In genomic region chr11:61972112-61972795, GRCh38 we compare ENCODE assay signal across 8 cellular contexts. TPM values are rescaled to one million over a fixed set of nuclear protein-coding genes. Genes with fewer than 3 reads are reported as not detected.
DNase-seq lines count a peak whose midpoint lies in the region; ATAC-seq, FAIRE-seq and TF ChIP-seq lines count a peak whose summit lies in the region.

No MANE protein-coding gene starts in this region.

- H3K4me1 Mint-ChIP-seq in CD8-positive, alpha-beta memory T cell, result peaks cover 18 to 38% (median 21%) of the 10 kb centered on the region in 3 donors

- H3K27ac Mint-ChIP-seq in CD8-positive, alpha-beta memory T cell, result peak overlapping the region in 5 of 8 donors; percentile 6 to 78 (median 23)

- in situ Hi-C loops in SK-MEL-5 (cut with HindIII; ENCODE audit: low pct_unique_long_range_greater_than_20kb, low sequenced_read_pairs), result no loop called here

- peak overlapping the region in 1 of 7 donors; percentile 14 for H3K4me3 Mint-ChIP-seq in CD8-positive, alpha-beta memory T cell

- CTCF ChIA-PET in CD8-positive, alpha-beta memory T cell (lab: Charles Lee), result interaction anchor here (1.7 kb wide), 1 partner anchor 25 kb away, joined by 5 read pairs; no protein-coding TSS in a partner anchor

- intact Hi-C loops in esophagus muscularis mucosa (cut with DNase I) (no loop called here), prostate gland (cut with DNase I) (loop anchor here (5.0 kb wide), 1 partner anchor 155 kb away; the partner anchor contains the start of gene FADS1)

- no peak overlapping the region for H3K4me3 ChIP-seq in CD8-positive, alpha-beta memory T cell (ENCODE audit: low read length)
- H3K4me3 ChIP-seq in esophagus muscularis mucosa (peak overlapping the region; percentile 6 to 43 (median 20)), prostate gland (no peak overlapping the region)

- H3K27ac ChIP-seq in CD8-positive, alpha-beta memory T cell (ENCODE audit: low read depth, low read length), result peak overlapping the region; percentile 82
- H3K27ac ChIP-seq in esophagus muscularis mucosa (replicated peaks in 1 of 4) (peak overlapping the region; percentile 98 to 100 (median 99)), prostate gland (peak overlapping the region; percentile 96)

- TF ChIP-seq POLR2A in esophagus muscularis mucosa (IDR thresholded peaks at IDR 0.05; ENCODE audit: low read depth) (no peak), prostate gland (IDR thresholded peaks at IDR 0.05) (no peak)

- no peaks in the 10 kb centered on the region for H3K9me3 ChIP-seq in CD8-positive, alpha-beta memory T cell (ENCODE audit: low read length)
- H3K9me3 ChIP-seq in esophagus muscularis mucosa, result no peaks in the 10 kb centered on the region
- no peaks in the 10 kb centered on the region for H3K9me3 ChIP-seq in prostate gland

- POLR2A ChIA-PET in CD8-positive, alpha-beta memory T cell (lab: Charles Lee), result no interaction called here

- 37% methylated on average over 9 of the region's 9 CpGs for WGBS in esophagus muscularis mucosa
- WGBS in prostate gland, result 14% methylated on average over 9 of the region's 9 CpGs

- peak in 1 of 5 donors; percentile 18 for DNase-seq in CD8-positive, alpha-beta memory T cell
- DNase-seq in SK-MEL-5 (ENCODE audit: low read depth, low spot score), result peak; percentile 25
- DNase-seq in esophagus muscularis mucosa (ENCODE audit: extremely low spot score), result no peak
- DNase-seq in prostate gland (ENCODE audit: low spot score), result no peak
- no peak for DNase-seq in urothelium cell line (ENCODE audit: low spot score)
- DNase-seq in NCI-H2171 treated with DMSO at 0.1 percent for 48 hours (lab: John Stamatoyannopoulos, UW), result no peak
- no peak for DNase-seq in A172 (ENCODE audit: low spot score)

- TF ChIP-seq CTCF in esophagus muscularis mucosa (IDR thresholded peaks at IDR 0.05), result no peak
- no peak for TF ChIP-seq CTCF in prostate gland (IDR thresholded peaks at IDR 0.05)

- H3K4me1 ChIP-seq in CD8-positive, alpha-beta memory T cell (ENCODE audit: insufficient read depth, low read length), result peaks cover 20% of the 10 kb centered on the region
- H3K4me1 ChIP-seq in esophagus muscularis mucosa (peaks cover 86 to 93% (median 92%) of the 10 kb centered on the region in 4 donors), prostate gland (replicated peaks) (peaks cover 30% of the 10 kb centered on the region)

- no peaks in the 10 kb centered on the region for H3K27me3 ChIP-seq in CD8-positive, alpha-beta memory T cell (ENCODE audit: insufficient read depth, low read length, poor library complexity, severe bottlenecking)
- H3K27me3 ChIP-seq in esophagus muscularis mucosa (no peaks in the 10 kb centered on the region), prostate gland (replicated peaks; ENCODE audit: insufficient read depth) (no peaks in the 10 kb centered on the region)

- no peak for ATAC-seq in GM19452 (IDR thresholded peaks at IDR 0.05; ENCODE audit: unreplicated experiment)

- H3K36me3 ChIP-seq in CD8-positive, alpha-beta memory T cell (ENCODE audit: insufficient read depth, low read length), result no peaks in the 10 kb centered on the region
- H3K36me3 ChIP-seq in esophagus muscularis mucosa, result no peaks in the 10 kb centered on the region
- H3K36me3 ChIP-seq in prostate gland, result no peaks in the 10 kb centered on the region

- peaks cover 0 to 5% (median 0%) of the 10 kb centered on the region in 3 donors for H3K36me3 Mint-ChIP-seq in CD8-positive, alpha-beta memory T cell

- no peaks in the 10 kb centered on the region for H3K9me3 Mint-ChIP-seq in CD8-positive, alpha-beta memory T cell

- TF ChIP-seq EP300 in esophagus muscularis mucosa (IDR thresholded peaks at IDR 0.05), result peak; percentile 11

- no peaks in the 10 kb centered on the region for H3K27me3 Mint-ChIP-seq in CD8-positive, alpha-beta memory T cell

- no peak for FAIRE-seq in urothelium cell line (lab: Jason Lieb, UNC)

RNA-seq across cellular contexts. Expression of gene FTH1, which starts 4.8 kb away (rescaled TPM):
- 100 to 1,000 TPM; 490 to 506 TPM for total RNA-seq in CD8-positive, alpha-beta memory T cell
- polyA plus RNA-seq in CD8-positive, alpha-beta memory T cell, result 2,741 TPM
- 1,001 and 1,103 TPM in 2 replicates for total RNA-seq in SK-MEL-5 (2014; rRNA removed; shearing (Covaris generic))
- polyA plus RNA-seq in SK-MEL-5 (2015; cell fraction: cytosol; rRNA removed), result 4,572 and 4,628 TPM in 2 replicates
- 450 and 590 TPM in 2 replicates for polyA plus RNA-seq in SK-MEL-5 (2015; cell fraction: nucleus; rRNA removed)
- total RNA-seq in esophagus muscularis mucosa (1,000 to 10,000 TPM; 1,795 to 3,027 (median 2,719) TPM), prostate gland (1,000 to 10,000 TPM; 1,344 to 1,560 TPM)
- 511 and 651 TPM in 2 replicates for total RNA-seq in A172 (2014; rRNA removed; shearing (Covaris generic))

RNA-seq across cellular contexts. Expression of gene BEST1, which starts 22.1 kb away (rescaled TPM):
- under 1 TPM in 1 of 2 experiments, not detected in 1; 0.09 TPM for total RNA-seq in CD8-positive, alpha-beta memory T cell
- polyA plus RNA-seq in CD8-positive, alpha-beta memory T cell, result 1.5 TPM
- 47.8 and 50.6 TPM in 2 replicates for total RNA-seq in SK-MEL-5 (2014; rRNA removed; shearing (Covaris generic))
- polyA plus RNA-seq in SK-MEL-5 (2015; cell fraction: cytosol; rRNA removed), result 31.0 and 38.6 TPM in 2 replicates
- polyA plus RNA-seq in SK-MEL-5 (2015; cell fraction: nucleus; rRNA removed), result 686 and 695 TPM in 2 replicates
- total RNA-seq in esophagus muscularis mucosa (1 to 10 TPM; 2.2 to 5.0 (median 4.3) TPM), prostate gland (10 to 100 TPM in 1 of 2 donors, 1 to 10 TPM in 1; 1.5 to 18.0 TPM)
- total RNA-seq in A172 (2014; rRNA removed; shearing (Covaris generic)), result 0.79 and 1.00 TPM in 2 replicates

RNA-seq across cellular contexts. Expression of gene RAB3IL1, which starts 54.9 kb away (rescaled TPM):
- under 1 TPM; 0.28 to 0.53 TPM for total RNA-seq in CD8-positive, alpha-beta memory T cell
- polyA plus RNA-seq in CD8-positive, alpha-beta memory T cell, result not detected
- total RNA-seq in SK-MEL-5 (2014; rRNA removed; shearing (Covaris generic)), result 6.1 and 6.8 TPM in 2 replicates
- 20.9 and 24.4 TPM in 2 replicates for polyA plus RNA-seq in SK-MEL-5 (2015; cell fraction: cytosol; rRNA removed)
- polyA plus RNA-seq in SK-MEL-5 (2015; cell fraction: nucleus; rRNA removed), result 6.1 and 14.8 TPM in 2 replicates
- total RNA-seq in esophagus muscularis mucosa, result 10 to 100 TPM; 14.0 to 31.5 (median 14.2) TPM
- 10 to 100 TPM in 1 of 2 donors, 1 to 10 TPM in 1; 3.5 to 53.0 TPM for total RNA-seq in prostate gland
- 2.4 and 8.5 TPM in 2 replicates for total RNA-seq in A172 (2014; rRNA removed; shearing (Covaris generic))

Comparison
In these comparisons a context has a peak if more than half of its experiments do, and no peak if none do; other contexts are left out.
1. H3K4me3 ChIP-seq: peak in esophagus muscularis mucosa (4 of 4); none in CD8-positive, alpha-beta memory T cell (single experiment) and prostate gland (0 of 2).
2. Peak in every context shown above with its lines, with median percentiles within 50 percentile points of each other: H3K27ac ChIP-seq.